In the genomic region with DNA sequence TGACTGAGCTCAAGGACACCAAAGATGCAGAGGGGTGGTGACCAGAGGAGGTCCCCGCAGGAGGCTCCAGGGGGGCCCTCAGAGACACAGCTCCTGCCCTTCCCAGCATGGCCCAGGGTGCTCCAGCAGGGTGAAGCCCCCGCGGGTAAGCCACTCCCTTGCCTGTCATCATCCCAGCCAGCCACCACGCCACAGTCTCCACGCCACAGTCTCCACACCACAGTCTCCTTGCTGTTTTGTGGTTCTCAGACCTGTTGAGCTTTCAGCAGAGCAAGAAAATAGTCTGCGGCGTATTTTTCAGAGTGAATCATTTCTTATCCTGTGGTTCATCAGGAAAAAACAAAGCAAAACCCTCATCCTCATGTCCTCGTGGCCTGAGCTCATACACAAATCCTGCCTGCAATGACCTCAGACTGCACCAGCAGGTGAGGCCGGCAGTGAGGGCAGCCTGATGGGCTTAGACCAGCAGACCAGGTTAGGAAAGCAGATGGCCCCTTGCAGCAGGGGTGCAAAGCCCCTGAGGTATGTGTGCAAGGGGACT, we compare ENCODE assay signal across 1 cellular context.
TF ChIP-seq lines count a peak whose summit lies in the region.

No MANE protein-coding gene starts in this region.

TF ChIP-seq in SK-N-SH, 30 proteins besides CTCF, POLR2A, EP300 and RAD21 (continued from another document):
- TF ChIP-seq, protein P1, sequence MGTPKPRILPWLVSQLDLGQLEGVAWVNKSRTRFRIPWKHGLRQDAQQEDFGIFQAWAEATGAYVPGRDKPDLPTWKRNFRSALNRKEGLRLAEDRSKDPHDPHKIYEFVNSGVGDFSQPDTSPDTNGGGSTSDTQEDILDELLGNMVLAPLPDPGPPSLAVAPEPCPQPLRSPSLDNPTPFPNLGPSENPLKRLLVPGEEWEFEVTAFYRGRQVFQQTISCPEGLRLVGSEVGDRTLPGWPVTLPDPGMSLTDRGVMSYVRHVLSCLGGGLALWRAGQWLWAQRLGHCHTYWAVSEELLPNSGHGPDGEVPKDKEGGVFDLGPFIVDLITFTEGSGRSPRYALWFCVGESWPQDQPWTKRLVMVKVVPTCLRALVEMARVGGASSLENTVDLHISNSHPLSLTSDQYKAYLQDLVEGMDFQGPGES (IDR thresholded peaks at IDR 0.05; ENCODE audit: low read depth, low read length), result no peak
- TF ChIP-seq FOSL2 (IDR thresholded peaks at IDR 0.05; ENCODE audit: borderline replicate concordance, low read depth) (no peak), GATA2 (CRISPR knock-in tag; IDR thresholded peaks at IDR 0.05) (no peak), RXRA (IDR thresholded peaks at IDR 0.05; ENCODE audit: borderline replicate concordance, low read depth) (no peak), ELF1 (IDR thresholded peaks at IDR 0.05) (no peak)
